ENCODE assay signal across 8 cellular contexts in the genomic region with DNA sequence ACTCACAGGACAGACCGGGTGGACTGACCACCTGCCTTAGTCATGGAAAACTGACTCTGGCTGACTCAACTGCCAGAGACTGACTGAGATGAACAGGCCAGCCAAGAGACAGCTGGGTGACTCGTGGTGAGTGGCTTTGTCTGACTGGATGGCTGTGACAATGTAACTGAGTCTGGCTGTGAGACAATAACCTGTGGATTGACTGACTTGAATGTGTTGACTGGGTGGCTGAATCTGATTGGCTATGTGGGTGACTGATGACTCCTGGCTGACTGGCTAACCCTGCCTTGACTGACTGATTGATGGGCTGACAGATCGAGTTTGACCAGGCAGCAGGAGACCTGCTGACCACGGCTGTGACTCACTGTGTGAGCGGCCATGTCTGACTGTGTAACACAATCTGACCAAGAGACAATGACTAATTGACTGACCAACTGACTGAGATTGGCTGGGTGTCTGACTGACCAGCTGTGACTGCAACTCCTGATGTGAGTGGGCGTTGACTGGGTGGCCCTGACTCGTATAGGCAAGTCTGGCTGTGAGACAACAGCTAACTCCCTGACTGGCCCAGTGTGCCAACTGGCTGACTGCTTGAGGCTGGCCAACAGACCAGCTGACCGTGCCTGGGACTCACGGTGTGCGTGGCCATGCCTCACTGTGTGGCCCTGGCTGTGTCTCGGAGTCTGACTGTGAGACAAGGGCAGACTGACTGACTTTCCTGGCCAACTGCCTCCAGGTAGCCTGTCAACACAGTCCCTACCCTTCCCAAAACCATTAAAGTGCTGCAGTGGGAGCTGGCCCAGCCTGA.
DNase-seq lines count a peak whose midpoint lies in the region; ATAC-seq, FAIRE-seq and TF ChIP-seq lines count a peak whose summit lies in the region.

No MANE protein-coding gene starts in this region.

- H3K27ac Mint-ChIP-seq in astrocyte (ENCODE audit: unreplicated experiment): no peak overlapping the region
- H3K27ac Mint-ChIP-seq in stimulated activated naive CD8-positive, alpha-beta T cell treated with anti-CD3 and anti-CD28 coated beads, Interleukin-15, amount 100 ng/mL, for 72 hours: no peak overlapping the region

- H3K27me3 Mint-ChIP-seq in astrocyte (ENCODE audit: low read depth, unreplicated experiment): peaks cover 6% of the 10 kb centered on the region
- H3K27me3 Mint-ChIP-seq in stimulated activated naive CD8-positive, alpha-beta T cell treated with anti-CD3 and anti-CD28 coated beads, Interleukin-15, amount 100 ng/mL, for 72 hours: no peaks in the 10 kb centered on the region

- H3K9me3 Mint-ChIP-seq in astrocyte (ENCODE audit: unreplicated experiment): no peaks in the 10 kb centered on the region
- no peaks in the 10 kb centered on the region for H3K9me3 Mint-ChIP-seq in stimulated activated naive CD8-positive, alpha-beta T cell treated with anti-CD3 and anti-CD28 coated beads, Interleukin-15, amount 100 ng/mL, for 72 hours

- peak overlapping the region; percentile 12 for H3K4me2 ChIP-seq in astrocyte (ENCODE audit: low read length)

- H3K36me3 ChIP-seq in MG63: no peaks in the 10 kb centered on the region
- no peaks in the 10 kb centered on the region for H3K36me3 ChIP-seq in astrocyte (ENCODE audit: insufficient read depth, low read length)
- no peaks in the 10 kb centered on the region for H3K36me3 ChIP-seq in lower lobe of right lung

- H3K9me3 ChIP-seq in MG63 (peaks cover 8% of the 10 kb centered on the region; the same call in 1 of the 2 replicates), astrocyte (ENCODE audit: insufficient read depth, low read depth, low read length) (peaks cover 18% of the 10 kb centered on the region), lower lobe of right lung (no peaks in the 10 kb centered on the region)

- H3K4me3 ChIP-seq in MG63: no peak overlapping the region
- no peak overlapping the region for H3K4me3 ChIP-seq in astrocyte (ENCODE audit: insufficient read depth, low read depth, low read length)
- no peak overlapping the region for H3K4me3 ChIP-seq in lower lobe of right lung

- peak overlapping the region; percentile 52 for H3K9ac ChIP-seq in astrocyte (ENCODE audit: low read length)

- no peaks in the 10 kb centered on the region for H3K36me3 Mint-ChIP-seq in astrocyte (ENCODE audit: low read depth, unreplicated experiment)

- H3K4me1 ChIP-seq in astrocyte (ENCODE audit: insufficient read depth, low read length): peaks cover 27% of the 10 kb centered on the region
- H3K4me1 ChIP-seq in lower lobe of right lung: peaks cover 18% of the 10 kb centered on the region

- H4K20me1 ChIP-seq in astrocyte (ENCODE audit: insufficient read depth, low read length): no peaks in the 10 kb centered on the region

- TF ChIP-seq CTCF in astrocyte (IDR thresholded peaks at IDR 0.05; ENCODE audit: insufficient read depth, low read depth, low read length): no peak
- no peak for TF ChIP-seq CTCF in lower lobe of right lung (IDR thresholded peaks at IDR 0.05)

- H3K79me2 ChIP-seq in astrocyte (ENCODE audit: insufficient read depth, low read length): no peaks in the 10 kb centered on the region

- FAIRE-seq in astrocyte (lab: Jason Lieb, UNC): peak; percentile 84

- ATAC-seq in lower lobe of right lung (peak; percentile 14 to 46), HG03460 (IDR thresholded peaks at IDR 0.05; ENCODE audit: unreplicated experiment) (no peak), HG03520 (IDR thresholded peaks at IDR 0.05; ENCODE audit: unreplicated experiment) (no peak)
- peak; percentile 71 for ATAC-seq in stimulated activated naive CD8-positive, alpha-beta T cell treated with anti-CD3 and anti-CD28 coated beads, Interleukin-15, amount 100 ng/mL, for 72 hours

- H3K4me1 Mint-ChIP-seq in astrocyte (ENCODE audit: low read depth, unreplicated experiment): peaks cover 8% of the 10 kb centered on the region
- peaks cover 39% of the 10 kb centered on the region for H3K4me1 Mint-ChIP-seq in stimulated activated naive CD8-positive, alpha-beta T cell treated with anti-CD3 and anti-CD28 coated beads, Interleukin-15, amount 100 ng/mL, for 72 hours

- H3K27ac ChIP-seq in astrocyte (ENCODE audit: low read depth, low read length) (peak overlapping the region; percentile 87), lower lobe of right lung (no peak overlapping the region)

- peak; percentile 89 for DNase-seq in GM03348 (ENCODE audit: low spot score)
- peak; percentile 95 for DNase-seq in MG63
- DNase-seq in astrocyte (ENCODE audit: low read depth): peak; percentile 98
- DNase-seq in lower lobe of right lung: no peak
- peak; percentile 45 to 68 for DNase-seq in stimulated activated naive CD8-positive, alpha-beta T cell treated with anti-CD3 and anti-CD28 coated beads, Interleukin-15, amount 100 ng/mL, for 72 hours
- DNase-seq in NCI-H1694 treated with DMSO at 0.1 percent for 48 hours (lab: John Stamatoyannopoulos, UW): no peak

- intact Hi-C loops in lower lobe of right lung (cut with DNase I): no loop called here

- peak overlapping the region; percentile 28 for H2AFZ ChIP-seq in astrocyte (ENCODE audit: low read depth, low read length)

- H3K4me3 Mint-ChIP-seq in astrocyte (ENCODE audit: unreplicated experiment): no peak overlapping the region
- no peak overlapping the region for H3K4me3 Mint-ChIP-seq in stimulated activated naive CD8-positive, alpha-beta T cell treated with anti-CD3 and anti-CD28 coated beads, Interleukin-15, amount 100 ng/mL, for 72 hours

- H3K27me3 ChIP-seq in MG63 (no peaks in the 10 kb centered on the region), astrocyte (ENCODE audit: insufficient read depth, low read length) (no peaks in the 10 kb centered on the region), lower lobe of right lung (ENCODE audit: low read depth) (no peaks in the 10 kb centered on the region)

Comparison
In these comparisons a context has a peak if more than half of its experiments do, and no peak if none do; other contexts are left out.
1. DNase-seq: peak in GM03348 (single experiment), MG63 (single experiment), astrocyte (single experiment) and stimulated activated naive CD8-positive, alpha-beta T cell treated with anti-CD3 and anti-CD28 coated beads, Interleukin-15, amount 100 ng/mL, for 72 hours (2 of 2); none in lower lobe of right lung (single experiment) and NCI-H1694 treated with DMSO at 0.1 percent for 48 hours (single experiment).
2. ATAC-seq: peak in lower lobe of right lung (2 of 2) and stimulated activated naive CD8-positive, alpha-beta T cell treated with anti-CD3 and anti-CD28 coated beads, Interleukin-15, amount 100 ng/mL, for 72 hours (single experiment); none in HG03460 (single experiment) and HG03520 (single experiment).